ENCODE assay signal across 23 cellular contexts in the genomic region with DNA sequence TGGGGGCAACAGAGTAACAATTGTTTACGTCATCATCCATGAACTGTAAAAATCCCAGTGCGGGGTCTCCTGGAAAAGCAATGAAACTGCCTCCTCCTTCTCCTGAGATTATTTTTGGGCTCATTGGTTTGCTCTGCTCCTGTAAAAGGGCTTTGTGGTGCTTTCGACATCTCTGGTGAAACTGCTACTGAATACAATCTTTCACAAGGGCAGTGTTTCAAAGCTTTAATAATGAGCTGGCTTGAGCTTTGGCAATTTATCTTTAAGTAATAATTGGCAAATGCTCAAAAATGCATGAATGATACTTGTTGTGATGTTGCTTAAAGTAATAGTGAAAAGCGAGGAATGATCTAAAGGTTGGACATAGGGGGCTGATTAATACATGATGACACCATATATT. TPM values are rescaled to one million over a fixed set of nuclear protein-coding genes. Genes with fewer than 3 reads are reported as not detected.
"Had no signal": no experiment of that assay in that cellular context is flagged by ENCODE, and none has a peak within 500 bp of the region (broad histone marks: within the 10 kb centered on the region; RNA-seq: fewer than 3 reads in every experiment).

No MANE protein-coding gene starts in this region.

- H3K27ac ChIP-seq: lower lobe of right lung had no signal

- ATAC-seq: activated CD8-positive, alpha-beta T cell treated with anti-CD3 and anti-CD28 coated beads for 36 hours; activated T-helper 17 cell treated with anti-CD3 and anti-CD28 coated beads, Interleukin-2, amount 50 U/mL, for 72 hours; esophagus mucosa; lower lobe of right lung; stimulated activated naive CD8-positive, alpha-beta T cell treated with anti-CD3 and anti-CD28 coated beads, Interleukin-15, Interleukin-2, amounts not matched to agents 100 U/mL and 50 U/mL, for 24 hours had no signal

- H3K36me3 ChIP-seq: lower lobe of right lung, tibial artery had no signal

- H3K4me3 ChIP-seq: lower lobe of right lung, tibial artery had no signal

- H3K9me3 Mint-ChIP-seq: activated B cell treated with CpG ODN at 0.5 μM for 24 hours; activated CD8-positive, alpha-beta T cell treated with anti-CD3 and anti-CD28 coated beads for 36 hours; activated naive CD8-positive, alpha-beta T cell treated with anti-CD3 and anti-CD28 coated beads, Interleukin-2, amount 10 ng/mL, durations not matched to agents 7 days and 5 days; activated T-helper 17 cell treated with anti-CD3 and anti-CD28 coated beads, Interleukin-2, amount 50 U/mL, for 72 hours; brain; central memory CD8-positive, alpha-beta T cell; mesothelial cell of epicardium; nephron progenitor cell had no signal

- H3K9me3 ChIP-seq: lower lobe of right lung, tibial artery had no signal

- H3K4me1 ChIP-seq: lower lobe of right lung had no signal

- H3K27ac Mint-ChIP-seq: activated B cell treated with CpG ODN at 0.5 μM for 24 hours; activated CD8-positive, alpha-beta T cell treated with anti-CD3 and anti-CD28 coated beads for 36 hours; activated naive CD8-positive, alpha-beta T cell treated with anti-CD3 and anti-CD28 coated beads, Interleukin-2, amount 10 ng/mL, durations not matched to agents 7 days and 5 days; activated T-helper 17 cell treated with anti-CD3 and anti-CD28 coated beads, Interleukin-2, amount 50 U/mL, for 72 hours; brain; mesothelial cell of epicardium; nephron progenitor cell had no signal

- H3K36me3 Mint-ChIP-seq: activated naive CD8-positive, alpha-beta T cell treated with anti-CD3 and anti-CD28 coated beads, Interleukin-2, amount 10 ng/mL, durations not matched to agents 7 days and 5 days; brain; mesothelial cell of epicardium had no signal

- H3K4me3 Mint-ChIP-seq: activated B cell treated with CpG ODN at 0.5 μM for 24 hours; activated CD8-positive, alpha-beta T cell treated with anti-CD3 and anti-CD28 coated beads for 36 hours; activated naive CD8-positive, alpha-beta T cell treated with anti-CD3 and anti-CD28 coated beads, Interleukin-2, amount 10 ng/mL, durations not matched to agents 7 days and 5 days; activated T-helper 17 cell treated with anti-CD3 and anti-CD28 coated beads, Interleukin-2, amount 50 U/mL, for 72 hours; brain; central memory CD8-positive, alpha-beta T cell; mesothelial cell of epicardium; nephron progenitor cell had no signal

- H3K27me3 ChIP-seq: tibial artery had no signal

- H3K4me1 Mint-ChIP-seq: activated B cell treated with CpG ODN at 0.5 μM for 24 hours; activated naive CD8-positive, alpha-beta T cell treated with anti-CD3 and anti-CD28 coated beads, Interleukin-2, amount 10 ng/mL, durations not matched to agents 7 days and 5 days; activated T-helper 17 cell treated with anti-CD3 and anti-CD28 coated beads, Interleukin-2, amount 50 U/mL, for 72 hours; brain; central memory CD8-positive, alpha-beta T cell had no signal

- H3K27me3 Mint-ChIP-seq: brain had no signal

- DNase-seq: activated B cell treated with CpG ODN at 0.5 μM for 24 hours; activated CD4-positive, alpha-beta T cell treated with anti-CD3 and anti-CD28 coated beads for 4 hours; activated CD8-positive, alpha-beta T cell treated with anti-CD3 and anti-CD28 coated beads for 36 hours; activated naive CD4-positive, alpha-beta T cell; activated naive CD8-positive, alpha-beta T cell treated with anti-CD3 and anti-CD28 coated beads, Interleukin-2, amount 10 ng/mL, durations not matched to agents 7 days and 5 days; activated T-cell treated with anti-CD3 and anti-CD28 coated beads, Interleukin-2, amount 50 U/mL, for 1 hour; effector CD4-positive, alpha-beta T cell; hypothalamus; lower lobe of right lung; nephron progenitor cell; nucleus accumbens; stimulated activated naive CD8-positive, alpha-beta T cell treated with anti-CD3 and anti-CD28 coated beads, Interleukin-15, Interleukin-2, amounts not matched to agents 100 U/mL and 50 U/mL, for 24 hours; substantia nigra; T-helper 9 cell; tibial artery had no signal

RNA-seq across cellular contexts. Expression of a gene that starts 53.5 kb away (rescaled TPM):
- total RNA-seq: activated B cell treated with CpG ODN at 0.5 μM for 24 hours; activated CD8-positive, alpha-beta T cell treated with anti-CD3 and anti-CD28 coated beads for 36 hours; activated naive CD8-positive, alpha-beta T cell treated with anti-CD3 and anti-CD28 coated beads, Interleukin-2, amount 10 ng/mL, durations not matched to agents 7 days and 5 days; activated T-helper 17 cell treated with anti-CD3 and anti-CD28 coated beads, Interleukin-2, amount 50 U/mL, for 72 hours; esophagus mucosa; frontal cortex; lower lobe of right lung; urinary bladder had no signal
- polyA plus RNA-seq: keratinocyte, urinary bladder had no signal
